ENCODE assay signal across 20 cellular contexts in genomic region chr22:38411016-38411415, GRCh38. TPM values are rescaled to one million over a fixed set of nuclear protein-coding genes. Genes with fewer than 3 reads are reported as not detected.
DNase-seq lines count a peak whose midpoint lies in the region; ATAC-seq and TF ChIP-seq lines count a peak whose summit lies in the region.
"Had no signal": no experiment of that assay in that cellular context is flagged by ENCODE, and none has a peak within 500 bp of the region (broad histone marks: within the 10 kb centered on the region; RNA-seq: fewer than 3 reads in every experiment).

No MANE protein-coding gene starts in this region.

- peak; percentile 15 to 25 for DNase-seq in breast epithelium (ENCODE audit: low spot score in 2 of 2)
- DNase-seq in MCF 10A (ENCODE audit: unreplicated experiment), result no peak
- peak; percentile 2 for DNase-seq in colonic mucosa
- DNase-seq in osteoblast (ENCODE audit: insufficient read length, low spot score, missing footprints), result peak; percentile 89
- no peak for DNase-seq in NCI-H1436 (lab: John Stamatoyannopoulos, UW)
- no peak for DNase-seq in medulla oblongata (ENCODE audit: extremely low spot score)
- DNase-seq: BE2C, DMS53, GDM1, H7, Kasumi-1, MG63, NCI-H1417, NCI-H187, NCI-H446, NCI-H526, PC-3, SHP77 had no signal

- POLR2A ChIA-PET in MCF 10A (lab: Yijun Ruan, JAX), result no interaction called here

- no peaks in the 10 kb centered on the region for H3K9me3 Mint-ChIP-seq in MCF 10A (ENCODE audit: unreplicated experiment)

- H3K4me3 Mint-ChIP-seq in MCF 10A (ENCODE audit: unreplicated experiment), result no peak overlapping the region

- intact Hi-C loops in breast epithelium (cut with DNase I; ENCODE audit: low total_unique reads) (no loop called here), MCF 10A (cut with micrococcal nuclease) (loop anchor here (10.0 kb wide), 1 partner anchor 164 kb away; the partner anchor contains the start of gene DMC1), colonic mucosa (cut with DNase I) (no loop called here)

- H3K4me3 ChIP-seq in breast epithelium, result no peak overlapping the region
- H3K4me3 ChIP-seq in colonic mucosa, result no peak overlapping the region
- H3K4me3 ChIP-seq in osteoblast (ENCODE audit: insufficient read depth, low read length), result no peak overlapping the region
- H3K4me3 ChIP-seq: MG63, SK-N-MC had no signal

- H3K27ac Mint-ChIP-seq in MCF 10A (ENCODE audit: low read depth, unreplicated experiment), result no peak overlapping the region

- no peaks in the 10 kb centered on the region for H3K4me1 Mint-ChIP-seq in MCF 10A (ENCODE audit: insufficient read depth, unreplicated experiment)

- H3K9ac ChIP-seq in colonic mucosa (ENCODE audit: low read depth in 2 of 2, low read length in 2 of 2), result no peak overlapping the region

- no peak overlapping the region for H3K4me2 ChIP-seq in osteoblast (ENCODE audit: insufficient read depth, low read length)

- no peaks in the 10 kb centered on the region for H3K27me3 ChIP-seq in breast epithelium
- no peaks in the 10 kb centered on the region for H3K27me3 ChIP-seq in colonic mucosa
- H3K27me3 ChIP-seq in osteoblast (ENCODE audit: insufficient read depth, low read length), result peaks cover 2% of the 10 kb centered on the region
- H3K27me3 ChIP-seq: BE2C, MG63 had no signal

- no peaks in the 10 kb centered on the region for H4K20me1 ChIP-seq in osteoblast (ENCODE audit: insufficient read depth, low read length)

- ATAC-seq in GM21786 (IDR thresholded peaks at IDR 0.05; ENCODE audit: unreplicated experiment), result no peak
- ATAC-seq: PC-3 had no signal

- TF ChIP-seq CTCF in breast epithelium (IDR thresholded peaks at IDR 0.05), result no peak
- TF ChIP-seq CTCF in MCF 10A (IDR thresholded peaks at IDR 0.05; ENCODE audit: unreplicated experiment), result no peak
- no peak for TF ChIP-seq CTCF in colonic mucosa (IDR thresholded peaks at IDR 0.05)
- TF ChIP-seq CTCF in osteoblast (IDR thresholded peaks at IDR 0.05; ENCODE audit: extremely low read depth, low read depth, low read length), result no peak

- no peaks in the 10 kb centered on the region for H3K79me2 ChIP-seq in osteoblast (ENCODE audit: insufficient read depth, low read length)

- CTCF ChIA-PET in MCF 10A (lab: Yijun Ruan, JAX), result interaction anchor here (1.0 kb wide), 1 partner anchor 51 kb away, joined by 4 read pairs; no protein-coding TSS in a partner anchor

- H3K9me3 ChIP-seq in breast epithelium (no peaks in the 10 kb centered on the region), colonic mucosa (no peaks in the 10 kb centered on the region), osteoblast (ENCODE audit: low read depth, low read length) (no peaks in the 10 kb centered on the region)
- H3K9me3 ChIP-seq: BE2C, MG63 had no signal

- no peaks in the 10 kb centered on the region for H3K27me3 Mint-ChIP-seq in MCF 10A (ENCODE audit: insufficient read depth, unreplicated experiment)

- no peak overlapping the region for H3K27ac ChIP-seq in breast epithelium
- H3K27ac ChIP-seq in colonic mucosa, result no peak overlapping the region
- no peak overlapping the region for H3K27ac ChIP-seq in osteoblast (ENCODE audit: low read depth, low read length)
- H3K27ac ChIP-seq: SK-N-MC had no signal

- no peak for TF ChIP-seq POLR2A in breast epithelium (IDR thresholded peaks at IDR 0.05)

- H2AFZ ChIP-seq in osteoblast (ENCODE audit: low read length), result no peak overlapping the region

- no TSS peak for BruUV-seq in MCF 10A (replicated peaks; lab: Mats Ljungman, UMichigan)

- no peaks in the 10 kb centered on the region for H3K36me3 Mint-ChIP-seq in MCF 10A (ENCODE audit: insufficient read depth, unreplicated experiment)

- H3K36me3 ChIP-seq in breast epithelium (no peaks in the 10 kb centered on the region), colonic mucosa (no peaks in the 10 kb centered on the region), osteoblast (ENCODE audit: insufficient read depth, low read length) (no peaks in the 10 kb centered on the region)
- H3K36me3 ChIP-seq: BE2C, MG63 had no signal

- H3K4me1 ChIP-seq in breast epithelium (peaks cover 0 to 6% of the 10 kb centered on the region in 2 donors), colonic mucosa (peaks cover 8% of the 10 kb centered on the region), osteoblast (ENCODE audit: insufficient read depth, low read length) (peaks cover 9% of the 10 kb centered on the region)
- H3K4me1 ChIP-seq: BE2C had no signal

RNA-seq across cellular contexts. Expression of gene KCNJ4, which starts 44.0 kb away (rescaled TPM):
- total RNA-seq in breast epithelium (not detected), MCF 10A (2022) (not detected in 2 replicates), colonic mucosa (not detected), osteoblast (not detected in 2 replicates)
- total RNA-seq: PC-3 had no signal

RNA-seq across cellular contexts. Expression of gene KDELR3, which starts 56.9 kb away (rescaled TPM):
- total RNA-seq in breast epithelium, result 10 to 100 TPM in 2 of 3 donors, 1 to 10 TPM in 1; 8.9 to 18.0 (median 14.9) TPM
- total RNA-seq in MCF 10A (2022), result 6.4 and 11.5 TPM in 2 replicates
- total RNA-seq in colonic mucosa, result 10 to 100 TPM; 26.7 to 29.1 TPM
- 142 and 161 TPM in 2 replicates for total RNA-seq in osteoblast

Comparison
In these comparisons a context has a peak if more than half of its experiments do, and no peak if none do; other contexts are left out.
1. DNase-seq: peak in breast epithelium (2 of 2), colonic mucosa (single experiment) and osteoblast (single experiment); none in MCF 10A (single experiment), NCI-H1436 (single experiment) and medulla oblongata (single experiment).